Comparison of ENCODE assay signal across 8 cellular contexts in genomic region chr17:64385187-64386083, GRCh38. TPM values are rescaled to one million over a fixed set of nuclear protein-coding genes. Genes with fewer than 3 reads are reported as not detected.
DNase-seq lines count a peak whose midpoint lies in the region; TF ChIP-seq lines count a peak whose summit lies in the region.

No MANE protein-coding gene starts in this region.

- H2BK120ac ChIP-seq in neuronal stem cell (ENCODE audit: low read depth, low read length) = no peak overlapping the region

- 49 to 50% methylated on average over 13 of the region's 13 CpGs for WGBS in GM23248 (ENCODE audit: low coverage in 1 of 2, low lambda C conversion rate in 2 of 2, missing lambda C conversion rate in 2 of 2), 2 experiments
- WGBS in neuronal stem cell (ENCODE audit: extremely low coverage in 2 of 2, insufficient read length in 2 of 2, insufficient replicate concordance in 1 of 2), 2 donors = no CpG with 5 or more reads among the region's 13 CpGs

- H2AFZ ChIP-seq in GM23248 = peak overlapping the region; percentile 61
- H2AFZ ChIP-seq in neuronal stem cell (ENCODE audit: low read length) = no peak overlapping the region

- H3K27me3 ChIP-seq in GM23248 (replicated peaks; ENCODE audit: insufficient read depth) = no peaks in the 10 kb centered on the region
- no peaks in the 10 kb centered on the region for H3K27me3 ChIP-seq in duodenal mucosa (ENCODE audit: control insufficient read depth in 1 of 2, insufficient read depth in 2 of 2, low read length in 2 of 2)
- peaks cover 0 to 5% (median 0%) of the 10 kb centered on the region in 3 experiments for H3K27me3 ChIP-seq in neuronal stem cell (ENCODE audit: control insufficient read depth in 3 of 3, insufficient read depth in 3 of 3, low read depth in 1 of 3, low read length in 3 of 3)
- no peaks in the 10 kb centered on the region for H3K27me3 ChIP-seq in uterus

- H3F3A ChIP-seq in GM23248 (ENCODE audit: insufficient read depth) = peaks cover 9% of the 10 kb centered on the region

- H4K8ac ChIP-seq in neuronal stem cell (ENCODE audit: low read depth, low read length) = no peak overlapping the region

- H2AK5ac ChIP-seq in neuronal stem cell (ENCODE audit: low read depth, low read length) = no peak overlapping the region

- H3K4me1 ChIP-seq in GM23248 (ENCODE audit: insufficient read depth) (peaks cover 19% of the 10 kb centered on the region), duodenal mucosa (ENCODE audit: control insufficient read depth in 1 of 2, insufficient read depth in 2 of 2, low read length in 2 of 2) (peaks cover 18 to 28% of the 10 kb centered on the region in 2 donors), neuronal stem cell (ENCODE audit: control insufficient read depth in 2 of 2, insufficient read depth in 1 of 2, low read depth in 1 of 2, low read length in 2 of 2) (no peaks in the 10 kb centered on the region), uterus (no peaks in the 10 kb centered on the region)

- no peaks in the 10 kb centered on the region for H3K36me3 ChIP-seq in GM23248 (ENCODE audit: low read depth)
- no peaks in the 10 kb centered on the region for H3K36me3 ChIP-seq in duodenal mucosa (ENCODE audit: control insufficient read depth in 1 of 2, insufficient read depth in 2 of 2, low read length in 2 of 2)
- H3K36me3 ChIP-seq in neuronal stem cell (replicated peaks in 1 of 2; ENCODE audit: control insufficient read depth in 2 of 2, insufficient read depth in 2 of 2, low read length in 2 of 2) = no peaks in the 10 kb centered on the region
- no peaks in the 10 kb centered on the region for H3K36me3 ChIP-seq in uterus

- intact Hi-C loops in uterus (cut with DNase I; ENCODE audit: low total_unique reads) = no loop called here

- peaks cover 6% of the 10 kb centered on the region; the same call in 1 of the 2 replicates for H3K79me2 ChIP-seq in GM23248 (ENCODE audit: insufficient read depth)

- no peak overlapping the region for H4K91ac ChIP-seq in neuronal stem cell (ENCODE audit: low read depth, low read length, poor library complexity)

- no peak overlapping the region for H2BK15ac ChIP-seq in neuronal stem cell (ENCODE audit: low read length)

- no peak overlapping the region for H2BK5ac ChIP-seq in neuronal stem cell (ENCODE audit: low read length)

- peak; percentile 87 for DNase-seq in GM23248
- peak; percentile 47 to 67 for DNase-seq in SW 1271 (lab: John Stamatoyannopoulos, UW)
- DNase-seq in neuronal stem cell (ENCODE audit: low spot score) = no peak
- peak; percentile 52 to 74 for DNase-seq in uterus
- no peak for DNase-seq in NCI-H524 treated with DMSO at 0.1 percent for 48 hours (lab: John Stamatoyannopoulos, UW)
- DNase-seq in NCI-H2227 (lab: John Stamatoyannopoulos, UW; ENCODE audit: unreplicated experiment) = no peak
- DNase-seq in dedifferentiated amniotic fluid mesenchymal stem cell (ENCODE audit: extremely low spot score) = no peak

- H3K23ac ChIP-seq in neuronal stem cell (ENCODE audit: low read depth, low read length, poor library complexity) = no peak overlapping the region

- H3K79me1 ChIP-seq in neuronal stem cell (ENCODE audit: low read depth, low read length) = no peaks in the 10 kb centered on the region

- H3K18ac ChIP-seq in neuronal stem cell (ENCODE audit: low read length) = no peak overlapping the region

- H3K9ac ChIP-seq in GM23248 (peak overlapping the region; percentile 55), duodenal mucosa (ENCODE audit: low read depth in 1 of 2, low read length in 2 of 2) (no peak overlapping the region), neuronal stem cell (ENCODE audit: low read depth, low read length, poor library complexity) (no peak overlapping the region)

- H3K4me2 ChIP-seq in GM23248 (ENCODE audit: unreplicated experiment) (peak overlapping the region; percentile 51), neuronal stem cell (ENCODE audit: insufficient read depth, low read length, poor library complexity, severe bottlenecking) (no peak overlapping the region)

- peak overlapping the region; percentile 41; the same call in 1 of the 2 replicates for H3K27ac ChIP-seq in GM23248
- H3K27ac ChIP-seq in duodenal mucosa (ENCODE audit: low read depth, low read length) = peak overlapping the region; percentile 17
- no peak overlapping the region for H3K27ac ChIP-seq in neuronal stem cell (replicated peaks; ENCODE audit: low read length)
- peak overlapping the region; percentile 67 to 76 for H3K27ac ChIP-seq in uterus

- H3K14ac ChIP-seq in neuronal stem cell (ENCODE audit: low read length) = peak overlapping the region; percentile 82

- H4K20me1 ChIP-seq in GM23248 (ENCODE audit: insufficient read depth) = no peaks in the 10 kb centered on the region

- no peak overlapping the region for H2BK12ac ChIP-seq in neuronal stem cell (ENCODE audit: low read length)

- in situ Hi-C loops in GM23248 (cut with MboI) = no loop called here

- H3K9me3 ChIP-seq in GM23248 (ENCODE audit: low read depth) (no peaks in the 10 kb centered on the region), duodenal mucosa (ENCODE audit: control insufficient read depth in 1 of 2, low read length in 2 of 2) (no peaks in the 10 kb centered on the region), neuronal stem cell (replicated peaks in 1 of 2; ENCODE audit: control insufficient read depth in 2 of 2, insufficient read depth in 1 of 2, low read depth in 1 of 2, low read length in 2 of 2) (no peaks in the 10 kb centered on the region), uterus (no peaks in the 10 kb centered on the region)

- no peaks in the 10 kb centered on the region for H3K9me2 ChIP-seq in GM23248 (ENCODE audit: insufficient read depth)

- H3K4me3 ChIP-seq in GM23248 (peak overlapping the region; percentile 4; the same call in 1 of the 2 replicates), duodenal mucosa (ENCODE audit: low read depth in 1 of 2, low read length in 2 of 2) (no peak overlapping the region), neuronal stem cell (ENCODE audit: low read length in 2 of 2) (no peak overlapping the region), uterus (peak overlapping the region in 1 of 2 donors; percentile 17)

- no peak for TF ChIP-seq POLR2A in uterus (IDR thresholded peaks at IDR 0.05)

- no peak for TF ChIP-seq CTCF in uterus (IDR thresholded peaks at IDR 0.05)

- no peak overlapping the region for H3K4ac ChIP-seq in neuronal stem cell (ENCODE audit: low read length)

RNA-seq across cellular contexts. Expression of gene PECAM1, which starts 5.2 kb away (rescaled TPM):
- total RNA-seq in GM23248 (2014; rRNA removed; shearing (Covaris generic)) = not detected in 2 replicates
- 0.06 and 0.11 TPM in 2 replicates for polyA plus RNA-seq in GM23248 (2016; fragmentation: Nextera tagmentation; extraction: Ambion mirVana)
- 0.03 TPM for polyA plus RNA-seq in neuronal stem cell (2013, experiment 1 of 2)
- 0.03 TPM for polyA plus RNA-seq in neuronal stem cell (2013, experiment 2 of 2)
- 100 to 1,000 TPM in 3 of 4 donors, 10 to 100 TPM in 1; 77.6 to 551 (median 190) TPM for total RNA-seq in uterus

Comparison
In these comparisons a context has a peak if more than half of its experiments do, and no peak if none do; other contexts are left out.
1. DNase-seq: peak in GM23248 (single experiment), SW 1271 (2 of 2) and uterus (2 of 2); none in neuronal stem cell (single experiment), NCI-H524 treated with DMSO at 0.1 percent for 48 hours (single experiment), NCI-H2227 (single experiment) and dedifferentiated amniotic fluid mesenchymal stem cell (single experiment).
2. RNA of gene PECAM1, which starts 5.2 kb away (total RNA-seq): 77.6 to 551 TPM in uterus; not detected in GM23248; every median in the first group is over 10 times any median in the second.